In the genomic region with DNA sequence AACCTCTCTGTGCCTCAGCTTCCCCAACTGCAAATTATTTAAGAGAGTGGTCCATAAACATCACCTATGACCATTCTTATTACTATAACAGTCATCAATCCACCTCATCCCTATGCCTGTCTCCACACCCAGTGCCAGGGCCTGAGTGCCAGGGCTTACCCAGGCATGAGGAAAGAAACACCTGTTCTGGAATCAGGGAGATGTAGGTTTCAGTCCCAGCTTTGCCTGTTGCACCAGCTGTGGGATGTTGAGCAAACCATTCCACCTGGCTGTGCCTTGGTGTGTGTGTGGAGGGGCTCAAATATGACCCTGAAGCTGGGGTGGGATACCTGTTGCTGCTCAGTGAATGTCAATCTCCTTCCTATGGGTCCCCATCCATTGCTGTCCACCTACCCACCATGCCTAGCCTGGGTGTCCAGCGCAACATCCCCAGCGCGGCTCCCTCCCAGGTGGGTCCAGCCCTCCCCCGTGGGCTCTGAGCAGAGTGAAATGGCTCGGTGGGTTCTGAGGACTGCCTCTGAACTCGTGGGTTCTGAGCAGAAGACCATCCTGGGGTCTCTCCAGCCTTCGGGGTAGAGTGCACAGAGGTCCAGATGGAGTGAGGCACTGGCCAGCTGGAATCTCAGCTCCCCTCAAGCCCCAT, we compare ENCODE assay signal across 11 cellular contexts. TPM values are rescaled to one million over a fixed set of nuclear protein-coding genes. Genes with fewer than 3 reads are reported as not detected.
DNase-seq lines count a peak whose midpoint lies in the region; ATAC-seq and TF ChIP-seq lines count a peak whose summit lies in the region.
"Had no signal": no experiment of that assay in that cellular context is flagged by ENCODE, and none has a peak within 500 bp of the region (broad histone marks: within the 10 kb centered on the region; RNA-seq: fewer than 3 reads in every experiment).

No MANE protein-coding gene starts in this region.

- no peak overlapping the region for H3K4me3 Mint-ChIP-seq in H9

- H4K8ac ChIP-seq in H9 (replicated peaks; ENCODE audit: insufficient read length, low read depth, low read length) = no peak overlapping the region

- 0 out of 2 replicates have a peak, but pooled peaks cover 3% of the 10 kb centered on the region for H3K79me2 ChIP-seq in H9 (ENCODE audit: insufficient read depth, low read length)
- peaks cover 55% of the 10 kb centered on the region for H3K79me2 ChIP-seq in OCI-LY7 (ENCODE audit: insufficient read depth, low read depth, low read length)

- no peak overlapping the region for H3K23ac ChIP-seq in H9 (ENCODE audit: insufficient read length, low read depth, low read length)

- no peaks in the 10 kb centered on the region for H3K9me2 ChIP-seq in OCI-LY7 (ENCODE audit: insufficient read depth, low read length)

- peak overlapping the region; percentile 26 for H4K91ac ChIP-seq in H9 (ENCODE audit: insufficient read length, low read depth, low read length)

- no peak overlapping the region; the same call in 1 of the 2 replicates for H3K4ac ChIP-seq in H9 (ENCODE audit: low read depth, low read length)

- H3K4me1 ChIP-seq in H9 (ENCODE audit: insufficient read depth, low read length) (peaks cover 13% of the 10 kb centered on the region), OCI-LY7 (ENCODE audit: insufficient read depth, low read length, poor library complexity, severe bottlenecking) (peaks cover 96% of the 10 kb centered on the region), rectal smooth muscle tissue (ENCODE audit: control insufficient read depth, insufficient read depth, low read length) (no peaks in the 10 kb centered on the region)

- H3K36me3 ChIP-seq in OCI-LY7 (ENCODE audit: insufficient read depth, low read length) = peaks cover 81% of the 10 kb centered on the region
- H3K36me3 ChIP-seq in rectal smooth muscle tissue (ENCODE audit: control insufficient read depth, insufficient read depth, low read length) = peaks cover 39% of the 10 kb centered on the region

- ATAC-seq in HG02840 (IDR thresholded peaks at IDR 0.05; ENCODE audit: low FRiP score, unreplicated experiment) = no peak
- no peak for ATAC-seq in HG02642 (IDR thresholded peaks at IDR 0.05; ENCODE audit: poor library complexity, unreplicated experiment)

- H3K9me3 ChIP-seq in H9 (ENCODE audit: control insufficient read depth, low read depth, low read length) (no peaks in the 10 kb centered on the region), OCI-LY7 (ENCODE audit: low read length) (no peaks in the 10 kb centered on the region)

- no peak overlapping the region for H3T11ph ChIP-seq in H9 (ENCODE audit: low read length)

- H3K14ac ChIP-seq in H9 (ENCODE audit: insufficient read depth, low read length) = no peak overlapping the region; the same call in 1 of the 2 replicates

- peaks cover 14 to 26% (median 17%) of the 10 kb centered on the region in 3 experiments for H3K36me3 Mint-ChIP-seq in H9 (ENCODE audit: insufficient read depth in 1 of 3, low read depth in 3 of 3)

- no CpG with 5 or more reads among the region's 7 CpGs for whole genome bisulfite sequencing in H9 (ENCODE audit: extremely low coverage, insufficient read length, low lambda C conversion rate)

- peak overlapping the region; percentile 56 for H3K4me3 ChIP-seq in OCI-LY7 (ENCODE audit: low read depth, low read length, poor library complexity, severe bottlenecking)
- H3K4me3 ChIP-seq in rectal smooth muscle tissue (ENCODE audit: low read length) = peak overlapping the region; percentile 0

- H3K4me2 ChIP-seq in H9 (ENCODE audit: insufficient read depth, insufficient read length, low read length) (no peak overlapping the region), OCI-LY7 (ENCODE audit: low read length) (peak overlapping the region; percentile 79)

- H3K79me1 ChIP-seq in H9 (ENCODE audit: insufficient read depth, low read depth, low read length, poor library complexity, severe bottlenecking) = no peaks in the 10 kb centered on the region

- H2AFZ ChIP-seq in H9 (ENCODE audit: low read length) (no peak overlapping the region), OCI-LY7 (ENCODE audit: low read length) (no peak overlapping the region)

- no peak overlapping the region for H3K9ac ChIP-seq in H9 (ENCODE audit: extremely low read depth, insufficient read length, low read length)
- H3K9ac ChIP-seq in rectal smooth muscle tissue (ENCODE audit: low read length) = no peak overlapping the region

- H3K27ac ChIP-seq in H9 (ENCODE audit: insufficient read length, low read depth, low read length) (no peak overlapping the region), OCI-LY7 (ENCODE audit: low read depth, low read length, poor library complexity, severe bottlenecking) (peak overlapping the region; percentile 99), cingulate gyrus (ENCODE audit: low read depth, low read length) (peak overlapping the region; percentile 93), rectal smooth muscle tissue (ENCODE audit: low read depth, low read length) (no peak overlapping the region)

- H3K23me2 ChIP-seq in H9 (ENCODE audit: insufficient read length, low read depth, low read length, poor library complexity, severe bottlenecking) = peaks cover 5% of the 10 kb centered on the region

- no TSS peak for BruUV-seq in OCI-LY7 (replicated peaks; lab: Mats Ljungman, UMichigan)

- H2BK120ac ChIP-seq in H9 (ENCODE audit: low read depth, low read length, poor library complexity, severe bottlenecking) = no peak overlapping the region

- POLR2A ChIA-PET in OCI-LY7 (lab: Charles Lee) = interaction anchor here (1.1 to 12.9 kb wide), 3 partner anchors 16 to 28 kb away, joined by 3 to 275 read pairs (median 3); a partner anchor contains a TSS

- H3K18ac ChIP-seq in H9 (ENCODE audit: insufficient read length, low read depth, low read length) = no peak overlapping the region

- no peaks in the 10 kb centered on the region for H4K20me1 ChIP-seq in H9 (ENCODE audit: control insufficient read depth, insufficient read depth, insufficient read length)
- no peaks in the 10 kb centered on the region for H4K20me1 ChIP-seq in OCI-LY7 (ENCODE audit: insufficient read depth, low read length)

- no peak overlapping the region for H2BK5ac ChIP-seq in H9 (ENCODE audit: insufficient read length, low read length)

- H3K56ac ChIP-seq in H9 (ENCODE audit: insufficient read length, low read depth, low read length) = no peak overlapping the region

- H4K5ac ChIP-seq in H9 (ENCODE audit: insufficient read length, low read depth, low read length) = no peak overlapping the region

- TF ChIP-seq CTCF in H9 (conservative IDR thresholded peaks at IDR 0.05) = no peak
- TF ChIP-seq CTCF in OCI-LY7 (conservative IDR thresholded peaks at IDR 0.05; ENCODE audit: low read length) = no peak

- H2BK12ac ChIP-seq in H9 (ENCODE audit: insufficient read length, low read depth, low read length) = no peak overlapping the region

- H3K9me3 Mint-ChIP-seq in H9 = no peaks in the 10 kb centered on the region

- H2BK20ac ChIP-seq in H9 (ENCODE audit: low read depth, low read length, poor library complexity, severe bottlenecking) = no peak overlapping the region

- CTCF ChIA-PET in OCI-LY7 (lab: Charles Lee; ENCODE audit: unreplicated experiment) = interaction anchor here (0.8 to 1.3 kb wide), 2 partner anchors 17 to 19 kb away, joined by 9 to 14 read pairs; a partner anchor contains a TSS

- DNase-seq in H9 (no peak), OCI-LY7 (ENCODE audit: low spot score) (no peak), NCI-H2107 (lab: John Stamatoyannopoulos, UW) (no peak), NCI-H1048 (lab: John Stamatoyannopoulos, UW) (no peak)
- DNase-seq: NCI-H2081; stimulated activated CD4-positive, alpha-beta T cell treated with anti-CD3 and anti-CD28 coated beads, Interleukin-12 subunit alpha, Interleukin-12 subunit beta, amount 100 ng/mL, for 4 hours had no signal

- no peaks in the 10 kb centered on the region for H3K27me3 Mint-ChIP-seq in H9 (ENCODE audit: low read depth)

- peak overlapping the region in 1 of 3 experiments; percentile 99; a peak in 3 of 7 replicates for H3K27ac Mint-ChIP-seq in H9

- H2BK15ac ChIP-seq in H9 (ENCODE audit: low read depth, low read length) = no peak overlapping the region; the same call in 1 of the 2 replicates

- H2AK5ac ChIP-seq in H9 (ENCODE audit: insufficient read length, low read length) = no peak overlapping the region

- H3K27me3 ChIP-seq in H9 (ENCODE audit: insufficient read depth, low read length) (no peaks in the 10 kb centered on the region), rectal smooth muscle tissue (ENCODE audit: control insufficient read depth, insufficient read depth, low read length) (no peaks in the 10 kb centered on the region)

- intact Hi-C loops in OCI-LY7 (cut with micrococcal nuclease; ENCODE audit: unreplicated experiment) = loop anchor here (5.0 to 10.0 kb wide), 2 partner anchors 556 to 957 kb away; a partner anchor contains a TSS

- peaks cover 45 to 51% of the 10 kb centered on the region in 2 experiments for H3K4me1 Mint-ChIP-seq in H9

RNA-seq across cellular contexts. Expression of a gene that starts 16.3 kb away (rescaled TPM):
- 19.7 and 20.8 TPM in 2 replicates for total RNA-seq in H9 (2021)
- total RNA-seq in OCI-LY7 (2014; rRNA removed; shearing (Covaris generic)) = 53.8 and 61.4 TPM in 2 replicates
- 187 and 203 TPM in 2 replicates for total RNA-seq in OCI-LY7 (2022)

RNA-seq across cellular contexts. Expression of a gene that starts 41.8 kb away (rescaled TPM):
- total RNA-seq in H9 (2021) (1.2 and 1.4 TPM in 2 replicates), OCI-LY7 (2022) (not detected in 2 replicates)
- total RNA-seq in OCI-LY7 (2014; rRNA removed; shearing (Covaris generic)) = not detected in 2 replicates
- total RNA-seq: mononuclear cell had no signal

RNA-seq across cellular contexts. Expression of a gene that starts 48.6 kb away (rescaled TPM):
- total RNA-seq in H9 (2021) (4.0 and 4.4 TPM in 2 replicates), OCI-LY7 (2022) (not detected in 2 replicates)
- not detected in 2 replicates for total RNA-seq in OCI-LY7 (2014; rRNA removed; shearing (Covaris generic))
- total RNA-seq: mononuclear cell had no signal

Comparison
In these comparisons a context has a peak if more than half of its experiments do, and no peak if none do; other contexts are left out.
1. H3K27ac ChIP-seq: peak in OCI-LY7 (single experiment) and cingulate gyrus (single experiment); none in H9 (single experiment) and rectal smooth muscle tissue (single experiment).